18 cellular contexts compared by ENCODE assay signal in genomic region chr5:146940295-146940694, GRCh38.
A peak's percentile ranks its signal among the peaks of the same experiment; 100 is the strongest.
DNase-seq lines count a peak whose midpoint lies in the region; ATAC-seq, FAIRE-seq and TF ChIP-seq lines count a peak whose summit lies in the region.
"Had no signal": no experiment of that assay in that cellular context is flagged by ENCODE, and none has a peak within 500 bp of the region (broad histone marks: within the 10 kb centered on the region; RNA-seq: fewer than 3 reads in every experiment).

No MANE protein-coding gene starts in this region.

- in situ Hi-C loops in G401 (cut with HindIII; ENCODE audit: low sequenced_read_pairs) = no loop called here

- H3K27ac ChIP-seq in esophagus muscularis mucosa (replicated peaks in 1 of 4) = no peak overlapping the region
- H3K27ac ChIP-seq: A549, C4-2B had no signal

- H3K9me3 Mint-ChIP-seq in brain = no peaks in the 10 kb centered on the region
- H3K9me3 Mint-ChIP-seq: CD4-positive, alpha-beta memory T cell; H9 had no signal

- H3K4me1 ChIP-seq in esophagus muscularis mucosa = no peaks in the 10 kb centered on the region
- H3K4me1 ChIP-seq: A549 had no signal

- no peaks in the 10 kb centered on the region for H3K27me3 ChIP-seq in esophagus muscularis mucosa
- H3K27me3 ChIP-seq: BE2C had no signal

- no peak overlapping the region for H3K4me3 ChIP-seq in esophagus muscularis mucosa
- H3K4me3 ChIP-seq: A549 had no signal

- no peak for FAIRE-seq in GM12892 (lab: Jason Lieb, UNC)
- FAIRE-seq: A549, GM18507, HepG2, HTR-8/SVneo had no signal

- intact Hi-C loops in esophagus muscularis mucosa (cut with DNase I) = no loop called here

- no peak for TF ChIP-seq POLR2A in esophagus muscularis mucosa (IDR thresholded peaks at IDR 0.05; ENCODE audit: low read depth)
- TF ChIP-seq POLR2A in GM12892 (IDR thresholded peaks at IDR 0.05; ENCODE audit: low read depth, low read length) = no peak

- peaks cover 38% of the 10 kb centered on the region for H3K4me1 Mint-ChIP-seq in brain
- H3K4me1 Mint-ChIP-seq: CD4-positive, alpha-beta memory T cell had no signal

- TF ChIP-seq CTCF in brain (conservative IDR thresholded peaks at IDR 0.05) (no peak), esophagus muscularis mucosa (IDR thresholded peaks at IDR 0.05) (no peak)

- H3K27me3 Mint-ChIP-seq in brain = no peaks in the 10 kb centered on the region

- H3K27ac Mint-ChIP-seq in brain = peak overlapping the region in 3 of 5 experiments; percentile 29 to 56 (median 38)
- H3K27ac Mint-ChIP-seq: CD4-positive, alpha-beta memory T cell; H9 had no signal

- TF ChIP-seq EP300 in esophagus muscularis mucosa (IDR thresholded peaks at IDR 0.05) = no peak

- H3K9me3 ChIP-seq in esophagus muscularis mucosa = no peaks in the 10 kb centered on the region
- H3K9me3 ChIP-seq: A549, BE2C had no signal

- ATAC-seq in GM18868 (IDR thresholded peaks at IDR 0.05; ENCODE audit: unreplicated experiment) = no peak
- ATAC-seq: A549, HepG2 had no signal

- 92% methylated on average over 2 of the region's 2 CpGs for WGBS in esophagus muscularis mucosa

- DNase-seq in G401 (ENCODE audit: low spot score) (peak; percentile 67), inferior parietal cortex (ENCODE audit: extremely low spot score) (peak; percentile 57), ecto neural progenitor cell (ENCODE audit: low spot score) (no peak), esophagus muscularis mucosa (ENCODE audit: extremely low spot score) (no peak), GM12892 (ENCODE audit: insufficient read length) (no peak)
- DNase-seq: BE2C; CD4-positive, alpha-beta memory T cell; DND-41; GF-D8; GOT3; H9 had no signal

- H3K36me3 Mint-ChIP-seq in brain = no peaks in the 10 kb centered on the region
- H3K36me3 Mint-ChIP-seq: CD4-positive, alpha-beta memory T cell had no signal

- H3K36me3 ChIP-seq in esophagus muscularis mucosa = no peaks in the 10 kb centered on the region
- H3K36me3 ChIP-seq: BE2C had no signal

- H3K4me3 Mint-ChIP-seq in brain = no peak overlapping the region
- H3K4me3 Mint-ChIP-seq: CD4-positive, alpha-beta memory T cell; H9 had no signal

Comparison
In these comparisons a context has a peak if more than half of its experiments do, and no peak if none do; other contexts are left out.
1. DNase-seq: peak in G401 (single experiment) and inferior parietal cortex (single experiment); none in ecto neural progenitor cell (single experiment), esophagus muscularis mucosa (single experiment) and GM12892 (single experiment).